In the genomic region with DNA sequence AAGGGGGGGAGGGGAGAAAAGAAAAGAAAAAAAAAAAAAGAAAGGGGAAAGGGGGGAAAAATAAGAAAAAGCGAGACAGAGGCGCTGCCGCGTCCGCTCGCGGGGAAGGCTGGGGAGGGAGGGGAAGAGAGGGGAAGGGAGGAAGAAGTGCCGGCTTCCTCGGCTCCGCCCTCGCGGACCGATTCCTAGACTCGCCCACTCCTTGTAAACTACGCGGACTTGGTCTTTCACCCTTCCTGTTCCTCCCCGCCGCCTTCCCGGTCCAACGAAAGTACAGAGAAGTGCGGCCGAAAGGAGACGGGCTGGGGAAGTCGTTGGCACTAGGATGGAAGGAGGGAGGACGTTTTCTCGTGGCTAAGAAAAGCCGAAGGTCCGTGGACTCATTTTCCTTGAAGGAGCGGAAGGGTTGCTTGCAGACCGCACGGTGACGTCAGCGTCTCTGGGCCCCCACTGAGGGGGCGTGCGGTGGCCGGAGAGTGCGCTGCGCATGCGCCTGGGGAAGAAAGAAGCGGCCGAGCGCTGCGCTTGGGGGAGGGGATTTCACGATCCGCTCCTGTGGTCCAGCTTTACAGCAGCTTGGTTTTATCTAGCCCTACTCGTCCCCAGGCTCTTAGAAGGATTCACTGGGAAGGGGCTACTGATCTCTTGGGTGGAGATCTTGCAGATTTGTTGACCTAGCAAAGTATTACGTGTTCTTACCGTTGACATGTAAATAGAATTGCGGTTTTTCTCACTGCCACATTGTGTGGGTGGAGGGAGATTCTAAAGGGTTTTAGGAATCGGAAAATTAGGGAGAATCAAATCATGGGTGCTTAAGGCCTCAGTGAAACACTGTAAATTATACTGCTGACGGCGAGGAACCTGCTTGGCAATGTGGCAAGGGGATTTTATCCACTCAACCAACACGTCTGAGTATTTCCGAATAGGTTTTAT, we compare ENCODE assay signal across 8 cellular contexts. TPM values are rescaled to one million over a fixed set of nuclear protein-coding genes. Genes with fewer than 3 reads are reported as not detected.
DNase-seq lines count a peak whose midpoint lies in the region; ATAC-seq and TF ChIP-seq lines count a peak whose summit lies in the region.

A gene with protein sequence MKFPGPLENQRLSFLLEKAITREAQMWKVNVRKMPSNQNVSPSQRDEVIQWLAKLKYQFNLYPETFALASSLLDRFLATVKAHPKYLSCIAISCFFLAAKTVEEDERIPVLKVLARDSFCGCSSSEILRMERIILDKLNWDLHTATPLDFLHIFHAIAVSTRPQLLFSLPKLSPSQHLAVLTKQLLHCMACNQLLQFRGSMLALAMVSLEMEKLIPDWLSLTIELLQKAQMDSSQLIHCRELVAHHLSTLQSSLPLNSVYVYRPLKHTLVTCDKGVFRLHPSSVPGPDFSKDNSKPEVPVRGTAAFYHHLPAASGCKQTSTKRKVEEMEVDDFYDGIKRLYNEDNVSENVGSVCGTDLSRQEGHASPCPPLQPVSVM (minus strand): TSS at position 121 of the 933 bp plus-strand sequence. CDS start 9,627 bp downstream, outside the sequence.

- H3K4me1 ChIP-seq in heart right ventricle (peaks cover 0 to 62% (median 35%) of the 10 kb centered on the region in 9 donors), upper lobe of left lung (peaks cover 18 to 39% (median 31%) of the 10 kb centered on the region in 4 donors)

- H3K27ac ChIP-seq in heart right ventricle (peak within 1 kb of the TSS; percentile 91 to 100 (median 99)), upper lobe of left lung (peak within 1 kb of the TSS; percentile 97 to 100 (median 100))

- peak in 3 of 4 donors; percentile 55 to 85 (median 80) for TF ChIP-seq POLR2A in upper lobe of left lung (IDR thresholded peaks at IDR 0.05)

- WGBS in heart right ventricle, 2 donors: 0% methylated on average over 54 of the region's 54 CpGs
- 0 to 1% methylated on average over 48 to 54 of the region's 54 CpGs for WGBS in upper lobe of left lung, 2 donors

- ATAC-seq in HG02884 (IDR thresholded peaks at IDR 0.05; ENCODE audit: unreplicated experiment): peak; percentile 48
- ATAC-seq in heart right ventricle: peak; percentile 94 to 98 (median 95)
- peak; percentile 97 to 99 for ATAC-seq in upper lobe of left lung (ENCODE audit: low FRiP score in 2 of 2)

- H3K9me3 ChIP-seq in heart right ventricle (no peaks in the 10 kb centered on the region), upper lobe of left lung (no peaks in the 10 kb centered on the region)

- peaks cover 0 to 4% (median 0%) of the 10 kb centered on the region in 9 donors for H3K36me3 ChIP-seq in heart right ventricle
- no peaks in the 10 kb centered on the region for H3K36me3 ChIP-seq in upper lobe of left lung

- TF ChIP-seq CTCF in GM13977 (IDR thresholded peaks at IDR 0.05; ENCODE audit: extremely low read depth, insufficient read depth, missing control alignments) (no peak), heart right ventricle (IDR thresholded peaks at IDR 0.05) (no peak), upper lobe of left lung (IDR thresholded peaks at IDR 0.05) (peak in 1 of 6 experiments; percentile 16)

- intact Hi-C loops in T-helper 1 cell treated with Interleukin-12 subunit alpha and Interleukin-12 subunit beta and Interleukin-4 antibody, amounts not matched to agents 30 ng/mL and 1 ng/mL, for 36 hours (cut with micrococcal nuclease): loop anchor here (1.0 to 10.0 kb wide), 23 partner anchors 19 to 1861 kb away; a partner anchor contains a TSS
- intact Hi-C loops in heart right ventricle (cut with DNase I) (loop anchor here in 6 of 10 donors (1.0 to 10.0 kb wide), 5 partner anchors 81 to 861 kb away; a partner anchor contains a TSS), posterior vena cava (cut with DNase I) (loop anchor here in 1 of 2 donors (5.0 kb wide), 1 partner anchor 81 kb away; a partner anchor contains a TSS)

- peak in 1 of 4 donors; percentile 49 for TF ChIP-seq EP300 in upper lobe of left lung (IDR thresholded peaks at IDR 0.05)

- DNase-seq in GM13977 (ENCODE audit: low spot score) (peak; percentile 91), NCI-H1694 (lab: John Stamatoyannopoulos, UW) (peak; percentile 92), amniotic epithelial cell (ENCODE audit: low read depth) (peak; percentile 98), heart right ventricle (peak; percentile 96), posterior vena cava (ENCODE audit: low spot score) (peak; percentile 99), upper lobe of left lung (peak; percentile 96 to 97)

- in situ Hi-C loops in GM13977 (cut with MboI; ENCODE audit: low pct_unique_long_range_greater_than_20kb, low sequenced_read_pairs, unreplicated experiment): no loop called here

- no peaks in the 10 kb centered on the region for H3K27me3 ChIP-seq in heart right ventricle
- no peaks in the 10 kb centered on the region for H3K27me3 ChIP-seq in upper lobe of left lung

- H3K4me3 ChIP-seq in heart right ventricle: peak within 1 kb of the TSS; percentile 66 to 92 (median 80)
- H3K4me3 ChIP-seq in upper lobe of left lung: peak within 1 kb of the TSS; percentile 64 to 92 (median 73)

RNA-seq across cellular contexts. Expression of the gene that starts here (rescaled TPM):
- 176 and 178 TPM in 2 replicates for total RNA-seq in T-helper 1 cell treated with Interleukin-12 subunit alpha and Interleukin-12 subunit beta and Interleukin-4 antibody, amounts not matched to agents 30 ng/mL and 1 ng/mL, for 36 hours
- total RNA-seq in heart right ventricle (100 to 1,000 TPM; 223 to 354 (median 306) TPM), posterior vena cava (100 to 1,000 TPM; 347 to 394 TPM), upper lobe of left lung (100 to 1,000 TPM; 132 to 305 (median 216) TPM)
- 100 to 1,000 TPM in 1 of 2 donors, 10 to 100 TPM in 1; 30.8 to 135 TPM for polyA plus RNA-seq in heart right ventricle

Comparison
In these comparisons a context has a peak if more than half of its experiments do, and no peak if none do; other contexts are left out.
1. Peak in every context shown above with its lines: DNase-seq, ATAC-seq, H3K4me3 ChIP-seq and H3K27ac ChIP-seq.
2. ATAC-seq: peak in every context shown above with its lines; median percentile 98 in upper lobe of left lung; 95 in heart right ventricle; 48 in HG02884.